ENCODE assay signal across 1 cellular context in the genomic region with DNA sequence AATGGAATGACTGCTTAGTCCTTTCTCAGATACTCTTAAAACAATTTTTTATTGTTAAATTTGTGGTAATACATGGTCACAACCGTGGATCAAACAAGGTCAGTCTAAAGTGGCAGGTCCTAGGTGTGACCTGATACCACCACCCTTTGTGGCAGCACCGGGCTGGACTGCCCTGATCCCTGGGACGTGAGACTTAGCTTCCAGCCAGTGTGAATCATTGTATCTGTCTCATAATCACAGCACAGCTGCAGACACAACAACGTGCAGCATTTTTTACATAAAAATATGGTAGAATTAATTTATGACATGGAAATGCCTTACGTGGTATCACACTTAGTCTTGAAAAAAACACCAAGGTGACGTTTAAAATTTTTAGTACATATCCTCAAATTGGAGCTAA.
TF ChIP-seq lines count a peak whose summit lies in the region.

No MANE protein-coding gene starts in this region.

TF ChIP-seq in GM23338, 12 proteins besides CTCF, POLR2A, EP300 and RAD21 (continued from another document):
- TF ChIP-seq ZNF462 (CRISPR knock-in tag; IDR thresholded peaks at IDR 0.05) (no peak), ZNF114 (CRISPR knock-in tag; IDR thresholded peaks at IDR 0.05) (no peak), JUNB (IDR thresholded peaks at IDR 0.05; ENCODE audit: unreplicated experiment) (no peak), ETS1 (IDR thresholded peaks at IDR 0.05) (no peak), EZH2 (IDR thresholded peaks at IDR 0.05; ENCODE audit: low read depth, unreplicated experiment) (no peak)
- TF ChIP-seq, protein P1, sequence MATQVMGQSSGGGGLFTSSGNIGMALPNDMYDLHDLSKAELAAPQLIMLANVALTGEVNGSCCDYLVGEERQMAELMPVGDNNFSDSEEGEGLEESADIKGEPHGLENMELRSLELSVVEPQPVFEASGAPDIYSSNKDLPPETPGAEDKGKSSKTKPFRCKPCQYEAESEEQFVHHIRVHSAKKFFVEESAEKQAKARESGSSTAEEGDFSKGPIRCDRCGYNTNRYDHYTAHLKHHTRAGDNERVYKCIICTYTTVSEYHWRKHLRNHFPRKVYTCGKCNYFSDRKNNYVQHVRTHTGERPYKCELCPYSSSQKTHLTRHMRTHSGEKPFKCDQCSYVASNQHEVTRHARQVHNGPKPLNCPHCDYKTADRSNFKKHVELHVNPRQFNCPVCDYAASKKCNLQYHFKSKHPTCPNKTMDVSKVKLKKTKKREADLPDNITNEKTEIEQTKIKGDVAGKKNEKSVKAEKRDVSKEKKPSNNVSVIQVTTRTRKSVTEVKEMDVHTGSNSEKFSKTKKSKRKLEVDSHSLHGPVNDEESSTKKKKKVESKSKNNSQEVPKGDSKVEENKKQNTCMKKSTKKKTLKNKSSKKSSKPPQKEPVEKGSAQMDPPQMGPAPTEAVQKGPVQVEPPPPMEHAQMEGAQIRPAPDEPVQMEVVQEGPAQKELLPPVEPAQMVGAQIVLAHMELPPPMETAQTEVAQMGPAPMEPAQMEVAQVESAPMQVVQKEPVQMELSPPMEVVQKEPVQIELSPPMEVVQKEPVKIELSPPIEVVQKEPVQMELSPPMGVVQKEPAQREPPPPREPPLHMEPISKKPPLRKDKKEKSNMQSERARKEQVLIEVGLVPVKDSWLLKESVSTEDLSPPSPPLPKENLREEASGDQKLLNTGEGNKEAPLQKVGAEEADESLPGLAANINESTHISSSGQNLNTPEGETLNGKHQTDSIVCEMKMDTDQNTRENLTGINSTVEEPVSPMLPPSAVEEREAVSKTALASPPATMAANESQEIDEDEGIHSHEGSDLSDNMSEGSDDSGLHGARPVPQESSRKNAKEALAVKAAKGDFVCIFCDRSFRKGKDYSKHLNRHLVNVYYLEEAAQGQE (IDR thresholded peaks at IDR 0.05; ENCODE audit: unreplicated experiment) = no peak
